ENCODE assay signal across 1 cellular context in the genomic region with DNA sequence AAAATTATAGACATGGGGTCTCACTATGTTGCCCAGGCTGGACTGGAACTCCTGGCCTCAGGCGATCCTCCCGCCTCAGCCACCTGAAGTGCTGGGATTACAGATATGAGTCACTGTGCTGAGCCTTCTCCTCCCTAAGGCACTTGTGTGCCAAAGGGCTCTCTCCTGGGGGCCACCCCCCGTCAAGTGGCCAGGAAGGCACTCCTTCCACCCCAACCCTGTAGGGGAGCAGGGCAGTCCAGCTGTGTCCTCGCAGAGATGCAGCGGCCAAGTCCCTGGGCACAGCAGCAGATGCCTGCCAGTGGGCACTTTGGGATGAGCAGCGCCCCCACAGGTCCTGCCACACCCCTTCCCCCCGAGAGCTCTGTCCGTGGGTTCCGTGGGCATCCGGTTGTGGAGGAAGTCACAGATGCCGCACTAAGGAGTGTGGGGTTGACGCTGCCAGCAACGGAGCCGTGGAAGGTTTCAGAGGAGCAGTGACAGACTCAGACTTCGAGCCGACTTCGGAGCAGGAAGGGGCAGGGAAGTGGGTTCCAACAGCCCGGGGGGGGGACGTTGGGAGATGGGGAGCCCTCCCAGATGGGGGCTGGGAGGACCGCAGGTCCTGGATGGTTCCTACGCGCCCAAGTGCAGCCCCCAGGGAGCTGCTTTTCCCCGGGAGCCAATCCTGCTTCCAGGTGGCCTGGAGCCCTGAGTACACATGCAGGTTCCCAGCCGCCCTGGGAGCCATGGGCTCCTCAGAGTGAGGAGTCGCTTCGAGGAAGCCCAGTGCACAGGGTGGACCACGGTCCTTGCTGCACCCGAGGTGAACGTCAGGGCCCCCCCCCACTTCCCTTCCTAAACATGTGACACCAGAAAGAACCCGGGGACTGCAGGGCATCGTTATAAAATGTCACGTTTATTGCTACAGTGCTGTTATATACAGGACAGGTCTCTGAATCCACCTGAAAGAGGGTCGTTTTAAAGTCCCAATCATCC.
TF ChIP-seq lines count a peak whose summit lies in the region.

No MANE protein-coding gene starts in this region.

TF ChIP-seq in HEK293, 187 proteins besides CTCF, POLR2A, EP300 and RAD21:
- TF ChIP-seq, protein P1, sequence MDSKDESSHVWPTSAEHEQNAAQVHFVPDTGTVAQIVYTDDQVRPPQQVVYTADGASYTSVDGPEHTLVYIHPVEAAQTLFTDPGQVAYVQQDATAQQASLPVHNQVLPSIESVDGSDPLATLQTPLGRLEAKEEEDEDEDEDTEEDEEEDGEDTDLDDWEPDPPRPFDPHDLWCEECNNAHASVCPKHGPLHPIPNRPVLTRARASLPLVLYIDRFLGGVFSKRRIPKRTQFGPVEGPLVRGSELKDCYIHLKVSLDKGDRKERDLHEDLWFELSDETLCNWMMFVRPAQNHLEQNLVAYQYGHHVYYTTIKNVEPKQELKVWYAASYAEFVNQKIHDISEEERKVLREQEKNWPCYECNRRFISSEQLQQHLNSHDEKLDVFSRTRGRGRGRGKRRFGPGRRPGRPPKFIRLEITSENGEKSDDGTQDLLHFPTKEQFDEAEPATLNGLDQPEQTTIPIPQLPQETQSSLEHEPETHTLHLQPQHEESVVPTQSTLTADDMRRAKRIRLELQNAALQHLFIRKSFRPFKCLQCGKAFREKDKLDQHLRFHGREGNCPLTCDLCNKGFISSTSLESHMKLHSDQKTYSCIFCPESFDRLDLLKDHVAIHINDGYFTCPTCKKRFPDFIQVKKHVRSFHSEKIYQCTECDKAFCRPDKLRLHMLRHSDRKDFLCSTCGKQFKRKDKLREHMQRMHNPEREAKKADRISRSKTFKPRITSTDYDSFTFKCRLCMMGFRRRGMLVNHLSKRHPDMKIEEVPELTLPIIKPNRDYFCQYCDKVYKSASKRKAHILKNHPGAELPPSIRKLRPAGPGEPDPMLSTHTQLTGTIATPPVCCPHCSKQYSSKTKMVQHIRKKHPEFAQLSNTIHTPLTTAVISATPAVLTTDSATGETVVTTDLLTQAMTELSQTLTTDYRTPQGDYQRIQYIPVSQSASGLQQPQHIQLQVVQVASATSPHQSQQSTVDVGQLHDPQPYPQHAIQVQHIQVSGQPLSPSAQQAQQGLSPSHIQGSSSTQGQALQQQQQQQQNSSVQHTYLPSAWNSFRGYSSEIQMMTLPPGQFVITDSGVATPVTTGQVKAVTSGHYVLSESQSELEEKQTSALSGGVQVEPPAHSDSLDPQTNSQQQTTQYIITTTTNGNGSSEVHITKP (tag by site-specific recombination; IDR thresholded peaks at IDR 0.05) = 0 out of 2 replicates have a peak, but pooled peaks have one; percentile 14
- TF ChIP-seq GLIS1 (tag by site-specific recombination; IDR thresholded peaks at IDR 0.05) (peak; percentile 99), GLIS2 (tag by site-specific recombination; IDR thresholded peaks at IDR 0.05) (peak; percentile 57; the same call in 1 of the 2 replicates), WT1 (tag by site-specific recombination; IDR thresholded peaks at IDR 0.05) (peak; percentile 45; the same call in 1 of the 2 replicates), ZNF416 (tag by site-specific recombination; IDR thresholded peaks at IDR 0.05) (no peak), ZFHX2 (tag by site-specific recombination; conservative IDR thresholded peaks at IDR 0.05) (0 out of 2 replicates have a peak, but pooled peaks have one; percentile 14), ZIC2 (tag by site-specific recombination; IDR thresholded peaks at IDR 0.05) (peak; percentile 91), KLF8 (tag by site-specific recombination; IDR thresholded peaks at IDR 0.05) (0 out of 2 replicates have a peak, but pooled peaks have one; percentile 20), ZNF121 (tag by site-specific recombination; IDR thresholded peaks at IDR 0.05) (peak; percentile 95)
- TF ChIP-seq, protein P2, sequence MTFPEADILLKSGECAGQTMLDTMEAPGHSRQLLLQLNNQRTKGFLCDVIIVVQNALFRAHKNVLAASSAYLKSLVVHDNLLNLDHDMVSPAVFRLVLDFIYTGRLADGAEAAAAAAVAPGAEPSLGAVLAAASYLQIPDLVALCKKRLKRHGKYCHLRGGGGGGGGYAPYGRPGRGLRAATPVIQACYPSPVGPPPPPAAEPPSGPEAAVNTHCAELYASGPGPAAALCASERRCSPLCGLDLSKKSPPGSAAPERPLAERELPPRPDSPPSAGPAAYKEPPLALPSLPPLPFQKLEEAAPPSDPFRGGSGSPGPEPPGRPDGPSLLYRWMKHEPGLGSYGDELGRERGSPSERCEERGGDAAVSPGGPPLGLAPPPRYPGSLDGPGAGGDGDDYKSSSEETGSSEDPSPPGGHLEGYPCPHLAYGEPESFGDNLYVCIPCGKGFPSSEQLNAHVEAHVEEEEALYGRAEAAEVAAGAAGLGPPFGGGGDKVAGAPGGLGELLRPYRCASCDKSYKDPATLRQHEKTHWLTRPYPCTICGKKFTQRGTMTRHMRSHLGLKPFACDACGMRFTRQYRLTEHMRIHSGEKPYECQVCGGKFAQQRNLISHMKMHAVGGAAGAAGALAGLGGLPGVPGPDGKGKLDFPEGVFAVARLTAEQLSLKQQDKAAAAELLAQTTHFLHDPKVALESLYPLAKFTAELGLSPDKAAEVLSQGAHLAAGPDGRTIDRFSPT (tag by site-specific recombination; IDR thresholded peaks at IDR 0.05) = 0 out of 2 replicates have a peak, but pooled peaks have one; percentile 30
- TF ChIP-seq, protein P3, sequence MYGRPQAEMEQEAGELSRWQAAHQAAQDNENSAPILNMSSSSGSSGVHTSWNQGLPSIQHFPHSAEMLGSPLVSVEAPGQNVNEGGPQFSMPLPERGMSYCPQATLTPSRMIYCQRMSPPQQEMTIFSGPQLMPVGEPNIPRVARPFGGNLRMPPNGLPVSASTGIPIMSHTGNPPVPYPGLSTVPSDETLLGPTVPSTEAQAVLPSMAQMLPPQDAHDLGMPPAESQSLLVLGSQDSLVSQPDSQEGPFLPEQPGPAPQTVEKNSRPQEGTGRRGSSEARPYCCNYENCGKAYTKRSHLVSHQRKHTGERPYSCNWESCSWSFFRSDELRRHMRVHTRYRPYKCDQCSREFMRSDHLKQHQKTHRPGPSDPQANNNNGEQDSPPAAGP (tag by site-specific recombination; IDR thresholded peaks at IDR 0.05) = no peak
